Comparison of ENCODE assay signal across 20 cellular contexts in genomic region chr9:106403081-106403480, GRCh38.
DNase-seq lines count a peak whose midpoint lies in the region; ATAC-seq and TF ChIP-seq lines count a peak whose summit lies in the region.
"Had no signal": no experiment of that assay in that cellular context is flagged by ENCODE, and none has a peak within 500 bp of the region (broad histone marks: within the 10 kb centered on the region; RNA-seq: fewer than 3 reads in every experiment).

No MANE protein-coding gene starts in this region.

- in situ Hi-C loops in Panc1 (cut with HindIII; ENCODE audit: low pct_unique_long_range_greater_than_20kb, low sequenced_read_pairs): no loop called here

- no peak overlapping the region for H3K4ac ChIP-seq in trophoblast cell (ENCODE audit: low read depth, low read length)

- H3K36me3 ChIP-seq in Panc1 (ENCODE audit: control insufficient read depth, insufficient read depth, low read length) (no peaks in the 10 kb centered on the region), trophoblast cell (ENCODE audit: control insufficient read depth in 1 of 2, insufficient read depth in 2 of 2, low read length in 2 of 2) (no peaks in the 10 kb centered on the region)
- H3K36me3 ChIP-seq: vagina, WERI-Rb-1 had no signal

- CTCF ChIA-PET in Panc1 (lab: Charles Lee): no interaction called here

- no peak overlapping the region for H4K8ac ChIP-seq in trophoblast cell (ENCODE audit: low read depth, low read length)

- intact Hi-C loops in Panc1 (cut with micrococcal nuclease; ENCODE audit: unreplicated experiment): no loop called here

- no peak overlapping the region for H4K12ac ChIP-seq in trophoblast cell (ENCODE audit: low read depth, low read length)

- H3K27me3 ChIP-seq in Panc1 (ENCODE audit: control insufficient read depth, insufficient read depth, low read length): no peaks in the 10 kb centered on the region
- no peaks in the 10 kb centered on the region for H3K27me3 ChIP-seq in trophoblast cell (ENCODE audit: insufficient read depth, low read length)
- H3K27me3 ChIP-seq: body of pancreas, vagina had no signal

- no peak overlapping the region for H3K9ac ChIP-seq in trophoblast cell (ENCODE audit: low read length)
- H3K9ac ChIP-seq: parathyroid adenoma had no signal

- no peak overlapping the region for H2AFZ ChIP-seq in trophoblast cell (ENCODE audit: insufficient read depth, low read length, poor library complexity)
- H2AFZ ChIP-seq: parathyroid adenoma had no signal

- H3K27ac ChIP-seq in Panc1 (ENCODE audit: low read length): no peak overlapping the region
- H3K27ac ChIP-seq in trophoblast cell (ENCODE audit: low read depth, low read length): peak overlapping the region; percentile 79
- H3K27ac ChIP-seq: body of pancreas, parathyroid adenoma, vagina, WERI-Rb-1 had no signal

- no peak for TF ChIP-seq CTCF in Panc1 (IDR thresholded peaks at IDR 0.05)
- no peak for TF ChIP-seq CTCF in epithelial cell of proximal tubule (conservative IDR thresholded peaks at IDR 0.05; ENCODE audit: low read depth, low read length)

- H4K91ac ChIP-seq in trophoblast cell (ENCODE audit: low read depth, low read length): no peak overlapping the region

- H3K9me3 ChIP-seq in Panc1 (ENCODE audit: control insufficient read depth, insufficient read depth, low read depth, low read length): no peaks in the 10 kb centered on the region
- no peaks in the 10 kb centered on the region for H3K9me3 ChIP-seq in trophoblast cell (ENCODE audit: insufficient read depth, low read depth, low read length)
- H3K9me3 ChIP-seq: body of pancreas, vagina had no signal

- H3K4me1 ChIP-seq in Panc1 (ENCODE audit: control insufficient read depth, insufficient read depth, low read length) (no peaks in the 10 kb centered on the region), trophoblast cell (ENCODE audit: control insufficient read depth in 1 of 2, insufficient read depth in 2 of 2, low read length in 2 of 2) (no peaks in the 10 kb centered on the region)
- H3K4me1 ChIP-seq: body of pancreas, parathyroid adenoma, vagina had no signal

- H3K14ac ChIP-seq in trophoblast cell (ENCODE audit: low read length): no peak overlapping the region

- peak; percentile 74 for ATAC-seq in Panc1
- ATAC-seq: body of pancreas had no signal

- no peak overlapping the region for H3K18ac ChIP-seq in trophoblast cell (ENCODE audit: low read length)

- WGBS in trophoblast cell (ENCODE audit: extremely low coverage, insufficient coverage, insufficient read length): no CpG with 5 or more reads among the region's 1 CpG

- peak; percentile 44 for DNase-seq in GM04503 (ENCODE audit: low read depth)
- peak; percentile 28 for DNase-seq in Panc1 (ENCODE audit: low read depth, low spot score)
- peak; percentile 10 for DNase-seq in epithelial cell of proximal tubule (ENCODE audit: low read depth)
- DNase-seq in trophoblast cell: peak; percentile 70 to 93
- no peak for DNase-seq in central memory CD4-positive, alpha-beta T cell
- DNase-seq in cortex of kidney (lab: John Stamatoyannopoulos, UW): no peak
- no peak for DNase-seq in NCI-H1092 treated with DMSO at 0.1 percent for 48 hours (lab: John Stamatoyannopoulos, UW)
- DNase-seq: activated CD4-positive, alpha-beta T cell treated with anti-CD3 and anti-CD28 coated beads, Interleukin-2, amount 50 U/mL, for 48 hours; activated naive CD4-positive, alpha-beta T cell treated with anti-CD3 and anti-CD28 coated beads for 36 hours; activated T-cell treated with anti-CD3 and anti-CD28 coated beads, Interleukin-2, amount 50 U/mL, for 24 hours; body of pancreas; dermis blood vessel endothelial cell; GF-D8; naive B cell; NCI-H345; NK-92 treated with Interleukin-12 subunit alpha and Interleukin-12 subunit beta, amount 100 ng/mL, for 24 hours; WERI-Rb-1 had no signal

- H2AK5ac ChIP-seq in trophoblast cell (ENCODE audit: low read length): no peak overlapping the region

- no peaks in the 10 kb centered on the region for H3K79me2 ChIP-seq in trophoblast cell (ENCODE audit: control insufficient read depth, insufficient read depth, low read length, poor library complexity)
- H3K79me2 ChIP-seq: parathyroid adenoma had no signal

- H3K4me3 ChIP-seq in Panc1 (ENCODE audit: low read depth in 2 of 2, low read length in 2 of 2): no peak overlapping the region
- no peak overlapping the region for H3K4me3 ChIP-seq in epithelial cell of proximal tubule (ENCODE audit: low read depth, low read length)
- H3K4me3 ChIP-seq in trophoblast cell (ENCODE audit: low read depth, low read length): no peak overlapping the region
- H3K4me3 ChIP-seq: body of pancreas, lung, vagina had no signal

- no TSS peak for BruUV-seq in Panc1 (replicated peaks; lab: Mats Ljungman, UMichigan)

- no peak overlapping the region for H2BK120ac ChIP-seq in trophoblast cell (ENCODE audit: insufficient read depth, low read length, poor library complexity)

- POLR2A ChIA-PET in Panc1 (lab: Charles Lee): no interaction called here

- no peak overlapping the region for H2BK12ac ChIP-seq in trophoblast cell (ENCODE audit: low read length)

- no peak overlapping the region for H2BK5ac ChIP-seq in trophoblast cell (ENCODE audit: low read depth, low read length, poor library complexity)

- H3K79me1 ChIP-seq in trophoblast cell (ENCODE audit: low read length): peaks cover 9% of the 10 kb centered on the region

- H3K4me2 ChIP-seq in trophoblast cell (ENCODE audit: low read length): no peak overlapping the region

- no peak overlapping the region for H3K23ac ChIP-seq in trophoblast cell (ENCODE audit: low read length)

Comparison
In these comparisons a context has a peak if more than half of its experiments do, and no peak if none do; other contexts are left out.
1. DNase-seq: peak in GM04503 (single experiment), Panc1 (single experiment), epithelial cell of proximal tubule (single experiment) and trophoblast cell (2 of 2); none in central memory CD4-positive, alpha-beta T cell (single experiment), cortex of kidney (single experiment) and NCI-H1092 treated with DMSO at 0.1 percent for 48 hours (single experiment).